ENCODE assay signal across 30 cellular contexts in the genomic region with DNA sequence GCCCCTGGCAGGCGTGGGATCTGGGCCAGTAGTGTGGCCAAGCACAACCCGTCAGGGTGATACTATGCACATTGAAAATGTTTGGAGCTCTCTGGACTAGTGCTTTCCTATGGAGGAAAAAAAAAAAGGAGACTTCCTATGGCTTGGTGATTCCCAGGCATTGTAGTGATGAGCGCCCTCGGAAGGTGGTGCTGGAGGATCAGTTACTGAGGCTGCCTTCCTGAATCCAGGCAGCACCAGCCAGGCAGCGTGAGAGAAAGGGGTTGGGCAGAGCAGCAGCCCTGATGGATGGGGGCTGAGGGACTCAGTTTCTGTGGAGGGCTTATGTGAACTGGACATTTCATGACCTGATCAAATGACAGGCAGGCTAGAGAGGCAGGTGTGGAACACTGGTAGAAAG.
DNase-seq lines count a peak whose midpoint lies in the region; ATAC-seq, FAIRE-seq and TF ChIP-seq lines count a peak whose summit lies in the region.
"Had no signal": no experiment of that assay in that cellular context is flagged by ENCODE, and none has a peak within 500 bp of the region (broad histone marks: within the 10 kb centered on the region; RNA-seq: fewer than 3 reads in every experiment).

No MANE protein-coding gene starts in this region.

- H4K5ac ChIP-seq in H9 (ENCODE audit: insufficient read length, low read depth, low read length): no peak overlapping the region

- H3K4me3 Mint-ChIP-seq in H9: no peak overlapping the region
- H3K4me3 Mint-ChIP-seq: CD4-positive, alpha-beta memory T cell; HFFc6 had no signal

- no peak overlapping the region for H3K4me2 ChIP-seq in H9 (ENCODE audit: insufficient read depth, insufficient read length, low read length)
- H3K4me2 ChIP-seq in trophoblast cell (ENCODE audit: low read length): no peak overlapping the region
- H3K4me2 ChIP-seq: A549, SK-N-SH had no signal

- H3K4me1 ChIP-seq in H9 (ENCODE audit: insufficient read depth, low read length) (no peaks in the 10 kb centered on the region), trophoblast cell (ENCODE audit: control insufficient read depth in 1 of 2, insufficient read depth in 2 of 2, low read length in 2 of 2) (peaks cover 9 to 25% of the 10 kb centered on the region in 2 experiments), left lung (no peaks in the 10 kb centered on the region)
- H3K4me1 ChIP-seq: A549, HAP-1 had no signal

- H3K27ac ChIP-seq in H9 (ENCODE audit: insufficient read length, low read depth, low read length): no peak overlapping the region
- no peak overlapping the region for H3K27ac ChIP-seq in trophoblast cell (ENCODE audit: low read depth, low read length)
- no peak overlapping the region for H3K27ac ChIP-seq in left lung
- H3K27ac ChIP-seq: A549 had no signal

- peak; percentile 85 for DNase-seq in H9
- DNase-seq in ecto neural progenitor cell (ENCODE audit: low spot score): peak; percentile 71
- peak; percentile 57 for DNase-seq in left kidney (ENCODE audit: low read depth, low spot score)
- DNase-seq in trophoblast cell: peak in 1 of 2 donors; percentile 32
- no peak for DNase-seq in COR-L47 (lab: John Stamatoyannopoulos, UW)
- DNase-seq in GM12891 (ENCODE audit: insufficient read length, low spot score): no peak
- no peak for DNase-seq in left lung
- DNase-seq: C1 segment of cervical spinal cord; Caco-2; CD4-positive, alpha-beta memory T cell; DMS79; EL; GDM1; HFFc6; KBM-7; MV-4-11; NCI-H1105; NCI-H1436 treated with DMSO at 0.1 percent for 48 hours; NCI-H2029; NCI-H2227 treated with DMSO at 0.1 percent for 48 hours; NCI-H510A; NK-92 treated with Interleukin-12 subunit alpha and Interleukin-12 subunit beta, amount 100 ng/mL, for 24 hours; PC-3; SK-N-SH; SW 1271 had no signal

- H2BK20ac ChIP-seq in H9 (ENCODE audit: low read depth, low read length, poor library complexity, severe bottlenecking): no peak overlapping the region

- H3K9me3 Mint-ChIP-seq in H9: peaks cover 2% of the 10 kb centered on the region in 2 experiments; a peak in 3 of 5 replicates
- H3K9me3 Mint-ChIP-seq: HFFc6 had no signal

- no peak overlapping the region for H4K8ac ChIP-seq in H9 (replicated peaks; ENCODE audit: insufficient read length, low read depth, low read length)
- H4K8ac ChIP-seq in trophoblast cell (ENCODE audit: low read depth, low read length): no peak overlapping the region

- H4K12ac ChIP-seq in trophoblast cell (ENCODE audit: low read depth, low read length): no peak overlapping the region

- no CpG with 5 or more reads among the region's 5 CpGs for WGBS in H9 (ENCODE audit: extremely low coverage, insufficient read length, low lambda C conversion rate)
- WGBS in trophoblast cell (ENCODE audit: extremely low coverage, insufficient coverage, insufficient read length): no CpG with 5 or more reads among the region's 5 CpGs

- intact Hi-C loops in left lung (cut with DNase I): no loop called here

- H3T11ph ChIP-seq in H9 (ENCODE audit: low read length): no peak overlapping the region

- no peak for ATAC-seq in left lung
- ATAC-seq: A549, GM12878, PC-3 had no signal

- no peak overlapping the region for H3K23ac ChIP-seq in H9 (ENCODE audit: insufficient read length, low read depth, low read length)
- no peak overlapping the region for H3K23ac ChIP-seq in trophoblast cell (ENCODE audit: low read length)

- H3K27me3 ChIP-seq in H9 (ENCODE audit: insufficient read depth, low read length): no peaks in the 10 kb centered on the region
- H3K27me3 ChIP-seq in trophoblast cell (ENCODE audit: insufficient read depth, low read length): no peaks in the 10 kb centered on the region
- H3K27me3 ChIP-seq in left lung: no peaks in the 10 kb centered on the region

- no peak overlapping the region for H2BK120ac ChIP-seq in H9 (ENCODE audit: low read depth, low read length, poor library complexity, severe bottlenecking)
- H2BK120ac ChIP-seq in trophoblast cell (ENCODE audit: insufficient read depth, low read length, poor library complexity): no peak overlapping the region

- peaks cover 8% of the 10 kb centered on the region for H3K27me3 Mint-ChIP-seq in H9 (ENCODE audit: low read depth)

- H3K79me1 ChIP-seq in H9 (ENCODE audit: insufficient read depth, low read depth, low read length, poor library complexity, severe bottlenecking) (no peaks in the 10 kb centered on the region), trophoblast cell (ENCODE audit: low read length) (peaks cover 5% of the 10 kb centered on the region)

- no peaks in the 10 kb centered on the region for H3K9me3 ChIP-seq in H9 (ENCODE audit: control insufficient read depth, low read depth, low read length)
- H3K9me3 ChIP-seq in trophoblast cell (ENCODE audit: insufficient read depth, low read depth, low read length): peaks cover 2% of the 10 kb centered on the region
- H3K9me3 ChIP-seq in left lung: no peaks in the 10 kb centered on the region
- H3K9me3 ChIP-seq: A549, Caco-2, HAP-1, SK-N-SH had no signal

- H3K4me3 ChIP-seq in trophoblast cell (ENCODE audit: low read depth, low read length) (no peak overlapping the region), left lung (no peak overlapping the region)
- H3K4me3 ChIP-seq: A549, GM12878, HAP-1 had no signal

- H2AK5ac ChIP-seq in H9 (ENCODE audit: insufficient read length, low read length): no peak overlapping the region
- H2AK5ac ChIP-seq in trophoblast cell (ENCODE audit: low read length): peak overlapping the region; percentile 42

- no peak overlapping the region for H3K56ac ChIP-seq in H9 (ENCODE audit: insufficient read length, low read depth, low read length)

- no peak overlapping the region for H2BK15ac ChIP-seq in H9 (ENCODE audit: low read depth, low read length)

- peaks cover 5 to 6% of the 10 kb centered on the region in 2 experiments; a peak in 3 of 4 replicates for H3K4me1 Mint-ChIP-seq in H9

- H3K14ac ChIP-seq in H9 (ENCODE audit: insufficient read depth, low read length) (no peak overlapping the region), trophoblast cell (ENCODE audit: low read length) (no peak overlapping the region)

- H3K23me2 ChIP-seq in H9 (ENCODE audit: insufficient read length, low read depth, low read length, poor library complexity, severe bottlenecking): no peaks in the 10 kb centered on the region

- H2BK5ac ChIP-seq in H9 (ENCODE audit: insufficient read length, low read length) (no peak overlapping the region), trophoblast cell (ENCODE audit: low read depth, low read length, poor library complexity) (no peak overlapping the region)

- no peak overlapping the region for H2AFZ ChIP-seq in H9 (ENCODE audit: low read length)
- no peak overlapping the region for H2AFZ ChIP-seq in trophoblast cell (ENCODE audit: insufficient read depth, low read length, poor library complexity)

- no peak for TF ChIP-seq POLR2A in GM12891 (IDR thresholded peaks at IDR 0.05; ENCODE audit: low read depth, low read length)

- H4K91ac ChIP-seq in H9 (ENCODE audit: insufficient read length, low read depth, low read length): no peak overlapping the region
- H4K91ac ChIP-seq in trophoblast cell (ENCODE audit: low read depth, low read length): no peak overlapping the region

- no peaks in the 10 kb centered on the region for H3K36me3 Mint-ChIP-seq in H9 (ENCODE audit: insufficient read depth in 1 of 3, low read depth in 3 of 3)
- H3K36me3 Mint-ChIP-seq: CD4-positive, alpha-beta memory T cell had no signal

- no peaks in the 10 kb centered on the region for H4K20me1 ChIP-seq in H9 (ENCODE audit: control insufficient read depth, insufficient read depth, insufficient read length)

- H3K4ac ChIP-seq in H9 (ENCODE audit: low read depth, low read length) (no peak overlapping the region), trophoblast cell (ENCODE audit: low read depth, low read length) (no peak overlapping the region)

- no peak for FAIRE-seq in GM12891 (lab: Jason Lieb, UNC)
- FAIRE-seq: A549, GM12878, GM19239, HTR-8/SVneo had no signal

- no peaks in the 10 kb centered on the region for H3K36me3 ChIP-seq in trophoblast cell (ENCODE audit: control insufficient read depth in 1 of 2, insufficient read depth in 2 of 2, low read length in 2 of 2)
- H3K36me3 ChIP-seq in left lung: no peaks in the 10 kb centered on the region
- H3K36me3 ChIP-seq: HAP-1 had no signal

- TF ChIP-seq CTCF in H9 (conservative IDR thresholded peaks at IDR 0.05) (peak; percentile 40; the same call in 1 of the 3 replicates), left lung (IDR thresholded peaks at IDR 0.05) (no peak)

- H2BK12ac ChIP-seq in H9 (ENCODE audit: insufficient read length, low read depth, low read length): no peak overlapping the region
- peak overlapping the region; percentile 25 for H2BK12ac ChIP-seq in trophoblast cell (ENCODE audit: low read length)

- no peak overlapping the region for H3K9ac ChIP-seq in H9 (ENCODE audit: extremely low read depth, insufficient read length, low read length)
- H3K9ac ChIP-seq in trophoblast cell (ENCODE audit: low read length): no peak overlapping the region
- H3K9ac ChIP-seq: SK-N-SH had no signal

- H3K18ac ChIP-seq in H9 (ENCODE audit: insufficient read length, low read depth, low read length) (no peak overlapping the region), trophoblast cell (ENCODE audit: low read length) (no peak overlapping the region)

- H3K79me2 ChIP-seq in H9 (ENCODE audit: insufficient read depth, low read length) (no peaks in the 10 kb centered on the region), trophoblast cell (ENCODE audit: control insufficient read depth, insufficient read depth, low read length, poor library complexity) (no peaks in the 10 kb centered on the region)

- H3K27ac Mint-ChIP-seq in H9: no peak overlapping the region
- H3K27ac Mint-ChIP-seq: HFFc6 had no signal

TF ChIP-seq in GM12891, 5 proteins besides CTCF, POLR2A, EP300 and RAD21:
- TF ChIP-seq TAF1 (IDR thresholded peaks at IDR 0.05; ENCODE audit: low read depth, low read length): no peak
- no peak for TF ChIP-seq PAX5 (IDR thresholded peaks at IDR 0.05; ENCODE audit: insufficient read depth, low read length, severe bottlenecking)
- no peak for TF ChIP-seq POU2F2 (IDR thresholded peaks at IDR 0.05; ENCODE audit: low read depth, low read length)
- TF ChIP-seq SPI1 (IDR thresholded peaks at IDR 0.05; ENCODE audit: low read depth, low read length): no peak
- TF ChIP-seq POLR2AphosphoS5 (IDR thresholded peaks at IDR 0.05; ENCODE audit: low read depth, low read length): no peak

Comparison
In these comparisons a context has a peak if more than half of its experiments do, and no peak if none do; other contexts are left out.
1. DNase-seq: peak in H9 (single experiment), ecto neural progenitor cell (single experiment) and left kidney (single experiment); none in COR-L47 (single experiment), GM12891 (single experiment) and left lung (0 of 2).